In the genomic region with DNA sequence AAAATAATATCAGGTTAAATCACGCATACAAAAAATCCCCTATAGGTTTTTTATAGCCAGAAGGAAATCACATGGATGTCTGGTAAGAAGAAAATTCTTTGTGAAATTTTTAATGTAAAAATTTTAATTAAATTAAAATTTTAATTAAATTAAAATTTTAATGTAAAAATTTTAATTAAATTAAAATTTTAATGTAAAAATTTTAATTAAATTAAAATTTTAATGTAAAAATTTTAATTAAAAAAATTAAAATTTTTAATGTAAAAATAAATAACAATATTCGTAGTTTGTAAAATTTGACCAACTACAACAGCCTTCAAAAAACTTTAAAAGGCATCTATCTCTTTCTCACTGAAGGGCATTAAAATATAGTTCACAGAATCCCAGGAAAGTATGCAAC, we compare ENCODE assay signal across 27 cellular contexts.
DNase-seq lines count a peak whose midpoint lies in the region; ATAC-seq, FAIRE-seq and TF ChIP-seq lines count a peak whose summit lies in the region.
"Had no signal": no experiment of that assay in that cellular context is flagged by ENCODE, and none has a peak within 500 bp of the region (broad histone marks: within the 10 kb centered on the region; RNA-seq: fewer than 3 reads in every experiment).

No MANE protein-coding gene starts in this region.

- no peaks in the 10 kb centered on the region for H3K36me3 ChIP-seq in kidney (ENCODE audit: control insufficient read depth in 1 of 2, insufficient read depth in 2 of 2, low read length in 2 of 2)
- no peaks in the 10 kb centered on the region for H3K36me3 ChIP-seq in CD4-positive, alpha-beta memory T cell (ENCODE audit: insufficient read depth, low read length)
- H3K36me3 ChIP-seq: BLaER1, SJCRH30 had no signal

- no peak overlapping the region for H3K4me3 Mint-ChIP-seq in CD4-positive, alpha-beta memory T cell
- H3K4me3 Mint-ChIP-seq: CD4-positive, CD25-positive, alpha-beta regulatory T cell had no signal

- no peaks in the 10 kb centered on the region for H3K4me1 Mint-ChIP-seq in CD4-positive, alpha-beta memory T cell
- H3K4me1 Mint-ChIP-seq: CD4-positive, CD25-positive, alpha-beta regulatory T cell had no signal

- no peak for TF ChIP-seq CTCF in kidney (IDR thresholded peaks at IDR 0.05; ENCODE audit: borderline replicate concordance, extremely low read depth, insufficient read depth)

- no peaks in the 10 kb centered on the region for H3K36me3 Mint-ChIP-seq in CD4-positive, alpha-beta memory T cell
- H3K36me3 Mint-ChIP-seq: CD4-positive, CD25-positive, alpha-beta regulatory T cell had no signal

- H3K27ac Mint-ChIP-seq in CD4-positive, alpha-beta memory T cell = no peak overlapping the region
- H3K27ac Mint-ChIP-seq: CD4-positive, CD25-positive, alpha-beta regulatory T cell had no signal

- H3K27me3 ChIP-seq in CD4-positive, alpha-beta memory T cell (ENCODE audit: insufficient read depth, low read length) = no peaks in the 10 kb centered on the region
- H3K27me3 ChIP-seq: BLaER1 had no signal

- H3K9me3 Mint-ChIP-seq in CD4-positive, alpha-beta memory T cell = peaks cover 0 to 4% (median 0%) of the 10 kb centered on the region in 8 donors

- H3K27ac ChIP-seq in kidney (ENCODE audit: low read depth in 2 of 2, low read length in 2 of 2) = no peak overlapping the region
- no peak overlapping the region for H3K27ac ChIP-seq in CD4-positive, alpha-beta memory T cell (ENCODE audit: low read depth, low read length)
- H3K27ac ChIP-seq: BLaER1, HL-60, SJCRH30 had no signal

- CTCF ChIA-PET in CD4-positive, alpha-beta memory T cell (lab: Charles Lee; ENCODE audit: partially characterized antibody) = no interaction called here

- no peak for ATAC-seq in HG03342 (IDR thresholded peaks at IDR 0.05; ENCODE audit: unreplicated experiment)
- ATAC-seq: HepG2, PC-3, Right ventricle myocardium inferior, SK-N-SH treated with all-trans-retinoic acid at 6 μM for 48 hours had no signal

- no peak overlapping the region for H3K4me3 ChIP-seq in kidney (ENCODE audit: low read length in 2 of 2)
- H3K4me3 ChIP-seq in CD4-positive, alpha-beta memory T cell (ENCODE audit: low read length in 2 of 2) = no peak overlapping the region
- H3K4me3 ChIP-seq: BLaER1, SJCRH30 had no signal

- H3K27me3 Mint-ChIP-seq in CD4-positive, alpha-beta memory T cell = peaks cover 0 to 1% of the 10 kb centered on the region in 2 donors
- H3K27me3 Mint-ChIP-seq: CD4-positive, CD25-positive, alpha-beta regulatory T cell had no signal

- intact Hi-C loops in kidney (cut with DNase I) = no loop called here
- intact Hi-C loops in CD4-positive, alpha-beta memory T cell (cut with micrococcal nuclease) = no loop called here

- POLR2A ChIA-PET in CD4-positive, alpha-beta memory T cell (lab: Charles Lee; ENCODE audit: partially characterized antibody) = interaction anchor here (0.7 kb wide), 1 partner anchor 445 kb away, joined by 3 read pairs; no protein-coding TSS in a partner anchor

- peaks cover 3 to 5% of the 10 kb centered on the region in 2 donors for H3K4me1 ChIP-seq in kidney (ENCODE audit: control insufficient read depth in 1 of 2, insufficient read depth in 1 of 2, low read depth in 1 of 2, low read length in 2 of 2)
- H3K4me1 ChIP-seq in CD4-positive, alpha-beta memory T cell (ENCODE audit: insufficient read depth, low read length) = no peaks in the 10 kb centered on the region
- H3K4me1 ChIP-seq: BLaER1, SJCRH30 had no signal

- H3K9ac ChIP-seq in kidney (ENCODE audit: low read length in 2 of 2) = no peak overlapping the region
- H3K9ac ChIP-seq: BLaER1 had no signal

- no peak for DNase-seq in RCC 7860 (ENCODE audit: low spot score)
- no peak for DNase-seq in kidney
- DNase-seq in CD4-positive, alpha-beta memory T cell = no peak
- no peak for DNase-seq in retina
- no peak for DNase-seq in NCI-H226
- DNase-seq: 8988T; CD4-positive, CD25-positive, alpha-beta regulatory T cell; HCEC 1CT; Karpas-422; NCI-H1092; NCI-H1417 treated with DMSO at 0.1 percent for 48 hours; NCI-H187; NCI-H2171 treated with DMSO at 0.1 percent for 48 hours; NCI-H524 treated with DMSO at 0.1 percent for 48 hours; NCI-H774; PC-3; SJCRH30 had no signal

- FAIRE-seq in A204.1 (lab: Jason Lieb, UNC) = peak; percentile 99
- peak; percentile 95 for FAIRE-seq in RCC 7860 (lab: Jason Lieb, UNC)
- peak; percentile 91 for FAIRE-seq in endometrium (lab: Jason Lieb, UNC)
- FAIRE-seq in kidney (lab: Jason Lieb, UNC) = peak; percentile 95
- FAIRE-seq: D721Med, GM18507, HepG2 had no signal

- H3K9me3 ChIP-seq in kidney (ENCODE audit: control insufficient read depth in 1 of 2, low read length in 2 of 2) = no peaks in the 10 kb centered on the region
- no peaks in the 10 kb centered on the region for H3K9me3 ChIP-seq in CD4-positive, alpha-beta memory T cell (ENCODE audit: control insufficient read depth in 1 of 2, low read length in 2 of 2)
- H3K9me3 ChIP-seq: BLaER1, SJCRH30 had no signal
